Comparison of ENCODE assay signal across 17 cellular contexts in the genomic region with DNA sequence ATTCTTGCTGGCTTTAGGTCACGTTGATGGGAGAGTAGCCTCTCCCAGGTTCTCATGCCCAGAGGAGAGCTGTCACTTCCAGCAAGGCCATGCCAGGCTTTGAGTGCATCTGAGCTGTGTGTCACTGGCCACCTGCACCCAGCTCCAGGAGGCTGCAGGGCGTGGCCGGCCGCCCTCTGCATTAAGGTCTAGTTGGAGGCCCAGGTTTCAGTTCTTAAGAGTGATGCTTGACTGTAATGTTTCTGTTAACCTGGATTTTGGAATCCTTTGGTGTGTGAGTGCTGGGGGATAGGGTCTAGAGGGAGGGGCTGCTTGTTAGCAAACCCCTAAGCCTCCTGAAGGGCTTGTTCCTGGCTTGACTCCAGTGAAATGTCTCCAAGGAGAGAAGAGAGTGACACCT.
"Had no signal": no experiment of that assay in that cellular context is flagged by ENCODE, and none has a peak within 500 bp of the region (broad histone marks: within the 10 kb centered on the region; RNA-seq: fewer than 3 reads in every experiment).

No MANE protein-coding gene starts in this region.

- DNase-seq: activated CD4-positive, alpha-beta T cell treated with anti-CD3 and anti-CD28 coated beads for 1 hour; activated naive CD4-positive, alpha-beta T cell treated with Interleukin-2 at 50 U/mL for 16 hours; body of pancreas; central memory CD4-positive, alpha-beta T cell; cortex of kidney; effector memory CD4-positive, alpha-beta T cell; gastrocnemius medialis; islet precursor cell; pancreas; stimulated activated CD4-positive, alpha-beta T cell treated with anti-CD3 and anti-CD28 coated beads, Interleukin-2, amount 100 ng/mL, for 48 hours; stimulated activated CD8-positive, alpha-beta memory T cell treated with anti-CD3 and anti-CD28 coated beads, Interleukin-4, amount 100 ng/mL, for 48 hours; T-helper 9 cell; testis had no signal

- H3K27ac ChIP-seq: body of pancreas, gastrocnemius medialis, pancreas, testis had no signal

- H3K9me3 Mint-ChIP-seq: neural crest cell; stimulated activated naive CD8-positive, alpha-beta T cell treated with anti-CD3 and anti-CD28 coated beads, Interleukin-15, amount 100 ng/mL, for 72 hours had no signal

- H3K4me3 ChIP-seq: body of pancreas, gastrocnemius medialis, pancreas, testis had no signal

- H3K27me3 ChIP-seq: body of pancreas, gastrocnemius medialis, pancreas, testis had no signal

- H3K4me1 ChIP-seq: body of pancreas, gastrocnemius medialis, pancreas, testis had no signal

- H3K9me3 ChIP-seq: body of pancreas, gastrocnemius medialis, pancreas, testis had no signal

- H3K4me3 Mint-ChIP-seq: neural crest cell had no signal

- ATAC-seq: body of pancreas, gastrocnemius medialis, left lobe of liver, pancreas had no signal

- H3K36me3 ChIP-seq: gastrocnemius medialis, pancreas had no signal

- FAIRE-seq: pancreas, urothelium cell line had no signal
